In the genomic region with DNA sequence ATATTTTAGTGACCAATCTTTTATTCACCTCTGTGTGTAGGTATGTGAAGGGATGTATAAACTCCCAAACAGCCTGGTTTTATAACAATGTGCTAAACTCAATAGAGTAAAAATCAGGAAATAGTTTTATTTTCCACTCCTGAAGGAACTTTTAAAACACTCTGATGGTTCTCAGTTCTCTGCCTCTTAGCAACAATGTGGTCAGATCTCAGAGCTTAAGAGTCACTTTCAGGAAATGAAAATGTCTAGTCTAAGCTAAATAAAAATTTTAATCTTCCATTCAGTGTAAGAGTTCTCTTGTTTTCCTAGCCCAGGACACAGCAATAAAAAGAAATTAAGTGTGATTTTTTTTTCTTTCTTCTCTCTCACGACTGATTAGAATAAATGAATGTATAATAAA, we compare ENCODE assay signal across 14 cellular contexts.
DNase-seq lines count a peak whose midpoint lies in the region; ATAC-seq, FAIRE-seq and TF ChIP-seq lines count a peak whose summit lies in the region.
"Had no signal": no experiment of that assay in that cellular context is flagged by ENCODE, and none has a peak within 500 bp of the region (broad histone marks: within the 10 kb centered on the region; RNA-seq: fewer than 3 reads in every experiment).

No MANE protein-coding gene starts in this region.

- peak overlapping the region; percentile 23 for H3K9ac ChIP-seq in mesenchymal stem cell (ENCODE audit: low read length)

- no peak overlapping the region for H3K4me3 Mint-ChIP-seq in activated CD4-positive, alpha-beta T cell treated with anti-CD3 and anti-CD28 coated beads for 36 hours
- H3K4me3 Mint-ChIP-seq in chondrocyte (ENCODE audit: unreplicated experiment), result no peak overlapping the region

- peak; percentile 33 for FAIRE-seq in GM19239 (lab: Jason Lieb, UNC)
- FAIRE-seq: H1 had no signal

- H3K9me3 ChIP-seq in mesenchymal stem cell (ENCODE audit: control insufficient read depth, low read length), result no peaks in the 10 kb centered on the region
- H3K9me3 ChIP-seq: tibial nerve had no signal

- H3K27ac ChIP-seq in mesenchymal stem cell (ENCODE audit: low read length, poor library complexity, severe bottlenecking), result no peak overlapping the region
- H3K27ac ChIP-seq: VCaP had no signal

- no peaks in the 10 kb centered on the region for H3K36me3 Mint-ChIP-seq in activated CD4-positive, alpha-beta T cell treated with anti-CD3 and anti-CD28 coated beads for 36 hours (ENCODE audit: low read depth)
- H3K36me3 Mint-ChIP-seq in chondrocyte (ENCODE audit: low read depth), result no peaks in the 10 kb centered on the region

- no peak overlapping the region for H3K4ac ChIP-seq in mesenchymal stem cell (ENCODE audit: low read depth in 1 of 2, low read length in 2 of 2)

- H3K9me3 Mint-ChIP-seq in activated CD4-positive, alpha-beta T cell treated with anti-CD3 and anti-CD28 coated beads for 36 hours (ENCODE audit: low read depth), result no peaks in the 10 kb centered on the region
- no peaks in the 10 kb centered on the region for H3K9me3 Mint-ChIP-seq in chondrocyte (ENCODE audit: low read depth)

- H2BK120ac ChIP-seq in mesenchymal stem cell (ENCODE audit: low read depth, low read length), result no peak overlapping the region

- no peak overlapping the region for H3K4me3 ChIP-seq in mesenchymal stem cell (ENCODE audit: insufficient read depth in 1 of 2, low read depth in 1 of 2, low read length in 2 of 2)
- H3K4me3 ChIP-seq: tibial nerve had no signal

- intact Hi-C loops in activated CD4-positive, alpha-beta T cell treated with anti-CD3 and anti-CD28 coated beads for 36 hours (cut with DNase I, micrococcal nuclease), result no loop called here

- H2AK5ac ChIP-seq in mesenchymal stem cell (ENCODE audit: low read length, severe bottlenecking), result no peak overlapping the region

- H3K4me1 ChIP-seq in mesenchymal stem cell (ENCODE audit: control insufficient read depth, insufficient read depth, low read depth, low read length), result no peaks in the 10 kb centered on the region

- peak; percentile 77 for ATAC-seq in HG02610 (IDR thresholded peaks at IDR 0.05; ENCODE audit: unreplicated experiment)
- peak; percentile 80 for ATAC-seq in HG03565 (IDR thresholded peaks at IDR 0.05; ENCODE audit: unreplicated experiment)
- no peak for ATAC-seq in activated CD4-positive, alpha-beta T cell treated with anti-CD3 and anti-CD28 coated beads for 36 hours

- WGBS in mesenchymal stem cell, result no CpG with 5 or more reads among the region's 1 CpG

- no peak overlapping the region for H2AFZ ChIP-seq in mesenchymal stem cell (ENCODE audit: low read depth, low read length)

- H2BK5ac ChIP-seq in mesenchymal stem cell (ENCODE audit: low read depth, low read length, poor library complexity, severe bottlenecking), result no peak overlapping the region

- H3K23ac ChIP-seq in mesenchymal stem cell (ENCODE audit: low read length in 2 of 2), result no peak overlapping the region

- CTCF ChIA-PET in activated CD4-positive, alpha-beta T cell treated with anti-CD3 and anti-CD28 coated beads for 36 hours (lab: Charles Lee), result no interaction called here

- no peak overlapping the region for H3K4me2 ChIP-seq in mesenchymal stem cell (ENCODE audit: low read length, poor library complexity, severe bottlenecking)

- H3K79me1 ChIP-seq in mesenchymal stem cell (replicated peaks; ENCODE audit: low read length, poor library complexity, severe bottlenecking), result no peaks in the 10 kb centered on the region

- no peak overlapping the region for H2BK12ac ChIP-seq in mesenchymal stem cell (ENCODE audit: low read length in 2 of 2)

- DNase-seq in GM19239 (ENCODE audit: insufficient read length, low spot score) (no peak), mesenchymal stem cell (no peak), ureter (ENCODE audit: low spot score) (no peak), chondrocyte (ENCODE audit: low spot score) (no peak), inferior parietal cortex (ENCODE audit: extremely low spot score) (no peak)
- no peak for DNase-seq in activated CD4-positive, alpha-beta T cell treated with anti-CD3 and anti-CD28 coated beads for 36 hours
- DNase-seq: activated gamma-delta T cell treated with Interleukin-2 at 50 U/mL for 16 hours; NCI-H774; stimulated activated CD4-positive, alpha-beta T cell treated with anti-CD3 and anti-CD28 coated beads, Interleukin-2, amount 100 ng/mL, for 48 hours had no signal

- no peak overlapping the region for H3K27ac Mint-ChIP-seq in activated CD4-positive, alpha-beta T cell treated with anti-CD3 and anti-CD28 coated beads for 36 hours
- H3K27ac Mint-ChIP-seq in chondrocyte (ENCODE audit: unreplicated experiment), result no peak overlapping the region

- no peaks in the 10 kb centered on the region for H3K4me1 Mint-ChIP-seq in activated CD4-positive, alpha-beta T cell treated with anti-CD3 and anti-CD28 coated beads for 36 hours
- peaks cover 11% of the 10 kb centered on the region for H3K4me1 Mint-ChIP-seq in chondrocyte (ENCODE audit: low read depth)

- H4K91ac ChIP-seq in mesenchymal stem cell (ENCODE audit: low read length), result no peak overlapping the region

- POLR2A ChIA-PET in activated CD4-positive, alpha-beta T cell treated with anti-CD3 and anti-CD28 coated beads for 36 hours (lab: Charles Lee), result no interaction called here

- no peak overlapping the region for H4K8ac ChIP-seq in mesenchymal stem cell (ENCODE audit: low read length)

- TF ChIP-seq CTCF in chondrocyte (IDR thresholded peaks at IDR 0.05), result no peak

- H3K27me3 Mint-ChIP-seq in activated CD4-positive, alpha-beta T cell treated with anti-CD3 and anti-CD28 coated beads for 36 hours, result no peaks in the 10 kb centered on the region
- no peaks in the 10 kb centered on the region for H3K27me3 Mint-ChIP-seq in chondrocyte (ENCODE audit: low read depth)

- no peak overlapping the region for H2BK15ac ChIP-seq in mesenchymal stem cell (ENCODE audit: low read depth, poor library complexity, severe bottlenecking)

- H3K14ac ChIP-seq in mesenchymal stem cell (ENCODE audit: low read length in 2 of 2), result no peak overlapping the region

- H3K18ac ChIP-seq in mesenchymal stem cell (ENCODE audit: low read depth in 1 of 2, low read length in 2 of 2), result no peak overlapping the region

- no peaks in the 10 kb centered on the region for H3K36me3 ChIP-seq in mesenchymal stem cell (ENCODE audit: control insufficient read depth in 1 of 2, insufficient read depth in 2 of 2, low read depth in 1 of 2, low read length in 2 of 2)
- H3K36me3 ChIP-seq: tibial nerve had no signal

- no peaks in the 10 kb centered on the region for H3K27me3 ChIP-seq in mesenchymal stem cell (ENCODE audit: control insufficient read depth in 1 of 2, insufficient read depth in 1 of 2, low read length in 2 of 2)
- H3K27me3 ChIP-seq: tibial nerve had no signal
